ENCODE assay signal across 19 cellular contexts in genomic region chr1:44154665-44155064, GRCh38. TPM values are rescaled to one million over a fixed set of nuclear protein-coding genes. Genes with fewer than 3 reads are reported as not detected.
DNase-seq lines count a peak whose midpoint lies in the region; ATAC-seq, FAIRE-seq and TF ChIP-seq lines count a peak whose summit lies in the region.
"Had no signal": no experiment of that assay in that cellular context is flagged by ENCODE, and none has a peak within 500 bp of the region (broad histone marks: within the 10 kb centered on the region; RNA-seq: fewer than 3 reads in every experiment).

No MANE protein-coding gene starts in this region.

- peak overlapping the region; percentile 15 for H3K9ac ChIP-seq in HUES6 (ENCODE audit: low read length)
- H3K9ac ChIP-seq: SK-N-SH had no signal

- no peak for FAIRE-seq in bronchial epithelial cell (lab: Jason Lieb, UNC)

- TF ChIP-seq CTCF in bronchial epithelial cell (IDR thresholded peaks at IDR 0.05; ENCODE audit: insufficient read depth, low read length, severe bottlenecking): no peak

- H3K27me3 ChIP-seq in HUES6 (ENCODE audit: control insufficient read depth, insufficient read depth, low read length): no peaks in the 10 kb centered on the region
- no peaks in the 10 kb centered on the region for H3K27me3 ChIP-seq in bronchial epithelial cell (ENCODE audit: control insufficient read depth, insufficient read depth, low read length)

- H3K4me3 ChIP-seq in HUES6 (ENCODE audit: low read depth, low read length): no peak overlapping the region
- H3K4me3 ChIP-seq in bronchial epithelial cell (ENCODE audit: low read depth, low read length): no peak overlapping the region

- DNase-seq in NCI-H82 (lab: John Stamatoyannopoulos, UW): peak; percentile 16
- DNase-seq in NCI-H82 treated with DMSO at 0.1 percent for 48 hours (lab: John Stamatoyannopoulos, UW; ENCODE audit: unreplicated experiment): no peak
- peak; percentile 94 for DNase-seq in bronchial epithelial cell (ENCODE audit: low read depth)
- DNase-seq in renal cortical epithelial cell (ENCODE audit: low read depth): peak; percentile 15
- DNase-seq in head of caudate nucleus: no peak
- DNase-seq in NK-92 (lab: John Stamatoyannopoulos, UW; ENCODE audit: unreplicated experiment): no peak
- DNase-seq: ACHN; activated CD4-positive, alpha-beta T cell treated with anti-CD3 and anti-CD28 coated beads for 1 hour; caudate nucleus; DMS79 treated with DMSO at 0.1 percent for 48 hours; effector CD4-positive, alpha-beta T cell; kidney glomerular epithelial cell; midbrain; NCI-H1417 treated with DMSO at 0.1 percent for 48 hours; NCI-H345; SK-N-SH; stimulated activated naive CD8-positive, alpha-beta T cell treated with anti-CD3 and anti-CD28 coated beads, Interleukin-15, amount 100 ng/mL, for 72 hours had no signal

- no peak for ATAC-seq in HG03280 (IDR thresholded peaks at IDR 0.05; ENCODE audit: unreplicated experiment)
- ATAC-seq: stimulated activated naive CD8-positive, alpha-beta T cell treated with anti-CD3 and anti-CD28 coated beads, Interleukin-15, amount 100 ng/mL, for 72 hours had no signal

- no peaks in the 10 kb centered on the region for H3K9me3 ChIP-seq in HUES6 (ENCODE audit: control insufficient read depth, insufficient read depth, low read depth, low read length)
- H3K9me3 ChIP-seq: SK-N-SH had no signal

- peaks cover 19% of the 10 kb centered on the region for H3K4me1 ChIP-seq in HUES6 (ENCODE audit: control insufficient read depth, insufficient read depth, low read length)

- H3K27ac ChIP-seq in HUES6 (ENCODE audit: low read depth, low read length): peak overlapping the region; percentile 66; the same call in 1 of the 2 replicates

- no peaks in the 10 kb centered on the region for H3K36me3 ChIP-seq in HUES6 (ENCODE audit: control insufficient read depth, insufficient read depth, low read length)
- H3K36me3 ChIP-seq in bronchial epithelial cell (ENCODE audit: control insufficient read depth, insufficient read depth, low read length): no peaks in the 10 kb centered on the region

- intact Hi-C loops in head of caudate nucleus (cut with DNase I): no loop called here

RNA-seq across cellular contexts. Expression of gene KLF18, which starts 13.2 kb away (rescaled TPM):
- not detected in 2 replicates for total RNA-seq in bronchial epithelial cell
- not detected in 2 replicates for total RNA-seq in renal cortical epithelial cell

RNA-seq across cellular contexts. Expression of gene KLF17, which starts 36.0 kb away (rescaled TPM):
- total RNA-seq in bronchial epithelial cell (not detected in 2 replicates), renal cortical epithelial cell (not detected in 2 replicates)

RNA-seq across cellular contexts. Expression of gene DMAP1, which starts 58.6 kb away (rescaled TPM):
- total RNA-seq in bronchial epithelial cell (17.9 and 21.9 TPM in 2 replicates), renal cortical epithelial cell (12.2 and 17.9 TPM in 2 replicates)

Comparison
In these comparisons a context has a peak if more than half of its experiments do, and no peak if none do; other contexts are left out.
1. DNase-seq: peak in NCI-H82 (single experiment), bronchial epithelial cell (single experiment) and renal cortical epithelial cell (single experiment); none in NCI-H82 treated with DMSO at 0.1 percent for 48 hours (single experiment), head of caudate nucleus (0 of 42) and NK-92 (single experiment).